In the genomic region with DNA sequence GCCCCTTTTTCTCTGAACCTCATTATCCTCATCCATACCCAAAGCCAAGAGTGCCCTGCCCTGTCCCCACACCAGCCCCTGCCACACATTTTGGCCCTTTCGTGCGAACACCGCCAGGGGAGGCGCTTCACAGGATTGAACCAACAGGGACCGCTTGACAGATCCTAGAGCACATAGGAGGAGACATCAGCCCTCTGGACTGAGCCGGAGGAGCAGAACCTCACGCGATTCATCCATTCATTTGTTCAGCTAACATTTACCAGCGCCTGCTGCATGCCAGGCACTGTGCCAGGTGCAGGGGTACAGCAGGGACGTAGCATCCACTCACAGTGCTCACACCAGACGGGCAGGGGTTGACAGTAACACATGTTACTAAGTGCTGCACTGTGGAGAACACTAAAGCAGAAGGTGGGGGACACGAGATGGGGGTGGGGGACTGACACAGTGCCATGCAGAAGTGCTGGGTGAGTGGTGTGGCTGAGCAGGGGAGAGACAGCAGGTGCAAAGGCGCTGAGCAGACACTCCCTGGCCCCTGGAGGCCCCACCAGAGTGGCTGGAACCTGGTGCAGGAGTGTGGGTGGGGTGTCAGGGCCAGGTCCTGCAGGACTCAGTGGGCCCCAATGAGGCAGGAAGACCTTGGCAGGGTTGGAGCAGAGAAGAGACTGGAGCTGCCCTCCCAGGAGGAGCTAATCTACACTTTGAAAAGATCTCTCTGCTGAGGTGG, we compare ENCODE assay signal across 25 cellular contexts. TPM values are rescaled to one million over a fixed set of nuclear protein-coding genes. Genes with fewer than 3 reads are reported as not detected.
A peak's percentile ranks its signal among the peaks of the same experiment; 100 is the strongest.
DNase-seq lines count a peak whose midpoint lies in the region; ATAC-seq and TF ChIP-seq lines count a peak whose summit lies in the region.
"Had no signal": no experiment of that assay in that cellular context is flagged by ENCODE, and none has a peak within 500 bp of the region (broad histone marks: within the 10 kb centered on the region; RNA-seq: fewer than 3 reads in every experiment).

No MANE protein-coding gene starts in this region.

- H3K36me3 Mint-ChIP-seq in activated naive CD8-positive, alpha-beta T cell treated with anti-CD3 and anti-CD28 coated beads, Interleukin-2, amount 10 ng/mL, durations not matched to agents 7 days and 5 days: no peaks in the 10 kb centered on the region
- no peaks in the 10 kb centered on the region for H3K36me3 Mint-ChIP-seq in activated naive CD8-positive, alpha-beta T cell treated with anti-CD3 and anti-CD28 coated beads for 36 hours
- H3K36me3 Mint-ChIP-seq in stimulated activated naive B cell treated with anti-CD40 and anti-IgM and Interleukin-4, amounts not matched to agents 10 μg/mL and 1 μg/mL and 100 μg/mL, for 72 hours: peaks cover 0 to 4% of the 10 kb centered on the region in 2 donors
- H3K36me3 Mint-ChIP-seq: activated CD4-positive, alpha-beta memory T cell treated with anti-CD3 and anti-CD28 coated beads for 36 hours had no signal

- no peak for TF ChIP-seq EP300 in SK-N-SH (IDR thresholded peaks at IDR 0.05; ENCODE audit: borderline replicate concordance in 1 of 2, low read depth in 1 of 2, low read length in 1 of 2)

- H3K9me2 ChIP-seq in SK-N-SH: no peaks in the 10 kb centered on the region

- H3K4me3 ChIP-seq in SJSA1 (no peak overlapping the region), right lobe of liver (no peak overlapping the region), SK-N-SH (ENCODE audit: low read depth in 2 of 2, low read length in 1 of 2) (no peak overlapping the region)
- H3K4me3 ChIP-seq: A549, Peyer's patch, transverse colon had no signal

- CTCF ChIA-PET in SK-N-SH (lab: Yijun Ruan, JAX): interaction anchor here (1.2 kb wide), 2 partner anchors 54 to 98 kb away, joined by 4 read pairs; no protein-coding TSS in a partner anchor

- TF ChIP-seq CTCF in right lobe of liver (IDR thresholded peaks at IDR 0.05) (no peak), SK-N-SH (IDR thresholded peaks at IDR 0.05) (no peak)

- H3F3A ChIP-seq in SK-N-SH (replicated peaks; ENCODE audit: insufficient read depth): no peaks in the 10 kb centered on the region

- intact Hi-C loops in right lobe of liver (cut with DNase I): no loop called here

- peaks cover 7% of the 10 kb centered on the region; the same call in 1 of the 2 replicates for H4K20me1 ChIP-seq in SK-N-SH (ENCODE audit: insufficient read depth)

- H3K36me3 ChIP-seq in SJSA1: peaks cover 49% of the 10 kb centered on the region
- H3K36me3 ChIP-seq in right lobe of liver: no peaks in the 10 kb centered on the region
- H3K36me3 ChIP-seq in SK-N-SH (replicated peaks in 1 of 2; ENCODE audit: control insufficient read depth in 1 of 2, insufficient read depth in 2 of 2, low read length in 1 of 2): no peaks in the 10 kb centered on the region
- H3K36me3 ChIP-seq: BE2C, Peyer's patch, transverse colon had no signal

- H2AFZ ChIP-seq in SK-N-SH (ENCODE audit: low read depth): no peak overlapping the region

- 57% methylated on average over 2 of the region's 13 CpGs for WGBS in right lobe of liver (ENCODE audit: insufficient coverage, low coverage, low lambda C conversion rate, missing lambda C conversion rate)
- WGBS in SK-N-SH (ENCODE audit: low lambda C conversion rate): 86% methylated on average over 13 of the region's 13 CpGs

- H3K9me3 ChIP-seq in SJSA1 (replicated peaks) (no peaks in the 10 kb centered on the region), right lobe of liver (no peaks in the 10 kb centered on the region), SK-N-SH (no peaks in the 10 kb centered on the region)
- H3K9me3 ChIP-seq: A549, BE2C, Peyer's patch, transverse colon had no signal

- H3K27ac Mint-ChIP-seq in activated naive CD8-positive, alpha-beta T cell treated with anti-CD3 and anti-CD28 coated beads, Interleukin-2, amount 10 ng/mL, durations not matched to agents 7 days and 5 days: no peak overlapping the region
- no peak overlapping the region for H3K27ac Mint-ChIP-seq in activated naive CD8-positive, alpha-beta T cell treated with anti-CD3 and anti-CD28 coated beads for 36 hours
- H3K27ac Mint-ChIP-seq in stimulated activated naive B cell treated with anti-CD40 and anti-IgM and Interleukin-4, amounts not matched to agents 10 μg/mL and 1 μg/mL and 100 μg/mL, for 72 hours: peak overlapping the region; percentile 21
- H3K27ac Mint-ChIP-seq: activated B cell treated with CpG ODN at 0.5 μM for 24 hours; activated CD4-positive, alpha-beta memory T cell treated with anti-CD3 and anti-CD28 coated beads for 36 hours; stimulated activated naive CD8-positive, alpha-beta T cell treated with anti-CD3 and anti-CD28 coated beads, Interleukin-15, Interleukin-2, amounts not matched to agents 100 ng/mL and 50 ng/mL, for 24 hours had no signal

- DNase-seq in activated naive CD8-positive, alpha-beta T cell treated with anti-CD3 and anti-CD28 coated beads, Interleukin-2, amount 10 ng/mL, durations not matched to agents 7 days and 5 days: peak; percentile 20
- DNase-seq in activated naive CD8-positive, alpha-beta T cell treated with anti-CD3 and anti-CD28 coated beads for 36 hours: no peak
- no peak for DNase-seq in SJSA1 (ENCODE audit: low read depth in 1 of 2, low spot score in 2 of 2)
- peak in 2 of 3 donors; percentile 16 to 25 for DNase-seq in right lobe of liver
- DNase-seq in stimulated activated naive B cell treated with anti-CD40 and anti-IgM and Interleukin-4, amounts not matched to agents 10 μg/mL and 1 μg/mL and 100 μg/mL, for 72 hours: no peak
- DNase-seq in SKM-1 (lab: John Stamatoyannopoulos, UW; ENCODE audit: unreplicated experiment): no peak
- DNase-seq in SK-N-SH: no peak
- DNase-seq in NCI-H345 treated with DMSO at 0.1 percent for 48 hours (lab: John Stamatoyannopoulos, UW; ENCODE audit: unreplicated experiment): no peak
- DNase-seq: activated B cell treated with CpG ODN at 0.5 μM for 24 hours; activated CD4-positive, alpha-beta memory T cell treated with anti-CD3 and anti-CD28 coated beads for 36 hours; amniotic stem cell; BE2C; dermis blood vessel endothelial cell; midbrain; MV-4-11; NCI-H2029 treated with DMSO at 0.1 percent for 48 hours; NCI-H446 treated with DMSO at 0.1 percent for 48 hours; NK-92 treated with Interleukin-12 subunit alpha and Interleukin-12 subunit beta, amount 100 ng/mL, for 24 hours; stimulated activated CD4-positive, alpha-beta T cell treated with anti-CD3 and anti-CD28 coated beads, Interleukin-4, amount 100 ng/mL, for 24 hours; T1000; transverse colon had no signal

- H3K4me1 ChIP-seq in SJSA1 (replicated peaks) (peaks cover 90% of the 10 kb centered on the region), right lobe of liver (peaks cover 0 to 5% (median 0%) of the 10 kb centered on the region in 4 donors), SK-N-SH (ENCODE audit: control insufficient read depth in 1 of 2, insufficient read depth in 2 of 2, low read depth in 1 of 2, low read length in 1 of 2) (peaks cover 5 to 48% of the 10 kb centered on the region in 2 experiments; a peak in 1 of 4 replicates)
- H3K4me1 ChIP-seq: BE2C had no signal

- H3K9ac ChIP-seq in SK-N-SH: no peak overlapping the region
- H3K9ac ChIP-seq: KMS-11 had no signal

- H3K27me3 Mint-ChIP-seq in activated naive CD8-positive, alpha-beta T cell treated with anti-CD3 and anti-CD28 coated beads, Interleukin-2, amount 10 ng/mL, durations not matched to agents 7 days and 5 days: peaks cover 37% of the 10 kb centered on the region
- peaks cover 38% of the 10 kb centered on the region for H3K27me3 Mint-ChIP-seq in activated naive CD8-positive, alpha-beta T cell treated with anti-CD3 and anti-CD28 coated beads for 36 hours
- peaks cover 0 to 13% of the 10 kb centered on the region in 2 donors for H3K27me3 Mint-ChIP-seq in stimulated activated naive B cell treated with anti-CD40 and anti-IgM and Interleukin-4, amounts not matched to agents 10 μg/mL and 1 μg/mL and 100 μg/mL, for 72 hours
- H3K27me3 Mint-ChIP-seq: activated B cell treated with CpG ODN at 0.5 μM for 24 hours had no signal

- no peaks in the 10 kb centered on the region; the same call in 1 of the 2 replicates for H3K79me2 ChIP-seq in SK-N-SH (ENCODE audit: insufficient read depth)

- no peaks in the 10 kb centered on the region for H3K27me3 ChIP-seq in SJSA1 (replicated peaks)
- H3K27me3 ChIP-seq in right lobe of liver: no peaks in the 10 kb centered on the region
- no peaks in the 10 kb centered on the region for H3K27me3 ChIP-seq in SK-N-SH (ENCODE audit: insufficient read depth)
- H3K27me3 ChIP-seq: BE2C, Peyer's patch had no signal

- TF ChIP-seq RAD21 in SK-N-SH (IDR thresholded peaks at IDR 0.05; ENCODE audit: low read length): no peak

- peak overlapping the region; percentile 97 for H3K27ac ChIP-seq in SJSA1
- H3K27ac ChIP-seq in right lobe of liver: no peak overlapping the region
- no peak overlapping the region for H3K27ac ChIP-seq in SK-N-SH (ENCODE audit: low read depth in 2 of 2, low read length in 1 of 2)
- H3K27ac ChIP-seq: A549, KMS-11, Peyer's patch, transverse colon had no signal

- no peak overlapping the region for H3K4me2 ChIP-seq in SK-N-SH
- H3K4me2 ChIP-seq: A549, KMS-11 had no signal

- POLR2A ChIA-PET in activated naive CD8-positive, alpha-beta T cell treated with anti-CD3 and anti-CD28 coated beads, Interleukin-2, amount 10 ng/mL, durations not matched to agents 7 days and 5 days (lab: Charles Lee): no interaction called here
- POLR2A ChIA-PET in SK-N-SH (lab: Yijun Ruan, JAX): no interaction called here

- no peak for TF ChIP-seq POLR2A in right lobe of liver (IDR thresholded peaks at IDR 0.05)

- peaks cover 4% of the 10 kb centered on the region for H3K4me1 Mint-ChIP-seq in activated naive CD8-positive, alpha-beta T cell treated with anti-CD3 and anti-CD28 coated beads, Interleukin-2, amount 10 ng/mL, durations not matched to agents 7 days and 5 days
- H3K4me1 Mint-ChIP-seq in activated naive CD8-positive, alpha-beta T cell treated with anti-CD3 and anti-CD28 coated beads for 36 hours: peaks cover 3% of the 10 kb centered on the region
- H3K4me1 Mint-ChIP-seq in stimulated activated naive B cell treated with anti-CD40 and anti-IgM and Interleukin-4, amounts not matched to agents 10 μg/mL and 1 μg/mL and 100 μg/mL, for 72 hours: peaks cover 31 to 53% of the 10 kb centered on the region in 2 donors

- H3K4me3 Mint-ChIP-seq in activated naive CD8-positive, alpha-beta T cell treated with anti-CD3 and anti-CD28 coated beads, Interleukin-2, amount 10 ng/mL, durations not matched to agents 7 days and 5 days: no peak overlapping the region
- H3K4me3 Mint-ChIP-seq in activated naive CD8-positive, alpha-beta T cell treated with anti-CD3 and anti-CD28 coated beads for 36 hours: no peak overlapping the region
- H3K4me3 Mint-ChIP-seq in stimulated activated naive B cell treated with anti-CD40 and anti-IgM and Interleukin-4, amounts not matched to agents 10 μg/mL and 1 μg/mL and 100 μg/mL, for 72 hours: no peak overlapping the region
- H3K4me3 Mint-ChIP-seq: activated B cell treated with CpG ODN at 0.5 μM for 24 hours; activated CD4-positive, alpha-beta memory T cell treated with anti-CD3 and anti-CD28 coated beads for 36 hours; stimulated activated naive CD8-positive, alpha-beta T cell treated with anti-CD3 and anti-CD28 coated beads, Interleukin-15, Interleukin-2, amounts not matched to agents 100 ng/mL and 50 ng/mL, for 24 hours had no signal

- ATAC-seq in activated naive CD8-positive, alpha-beta T cell treated with anti-CD3 and anti-CD28 coated beads, Interleukin-2, amount 10 ng/mL, durations not matched to agents 7 days and 5 days (ENCODE audit: low read depth): no peak
- ATAC-seq in right lobe of liver: no peak
- no peak for ATAC-seq in stimulated activated naive B cell treated with anti-CD40 and anti-IgM and Interleukin-4, amounts not matched to agents 10 μg/mL and 1 μg/mL and 100 μg/mL, for 72 hours (replicated peaks)
- ATAC-seq: A549 had no signal

- H3K9me3 Mint-ChIP-seq in activated naive CD8-positive, alpha-beta T cell treated with anti-CD3 and anti-CD28 coated beads, Interleukin-2, amount 10 ng/mL, durations not matched to agents 7 days and 5 days: no peaks in the 10 kb centered on the region
- no peaks in the 10 kb centered on the region for H3K9me3 Mint-ChIP-seq in activated naive CD8-positive, alpha-beta T cell treated with anti-CD3 and anti-CD28 coated beads for 36 hours
- no peaks in the 10 kb centered on the region for H3K9me3 Mint-ChIP-seq in stimulated activated naive B cell treated with anti-CD40 and anti-IgM and Interleukin-4, amounts not matched to agents 10 μg/mL and 1 μg/mL and 100 μg/mL, for 72 hours
- H3K9me3 Mint-ChIP-seq: activated B cell treated with CpG ODN at 0.5 μM for 24 hours; activated CD4-positive, alpha-beta memory T cell treated with anti-CD3 and anti-CD28 coated beads for 36 hours; stimulated activated naive CD8-positive, alpha-beta T cell treated with anti-CD3 and anti-CD28 coated beads, Interleukin-15, Interleukin-2, amounts not matched to agents 100 ng/mL and 50 ng/mL, for 24 hours had no signal

RNA-seq across cellular contexts. Expression of a gene that starts 3.3 kb away (rescaled TPM):
- under 1 TPM; 0.20 to 0.22 TPM for total RNA-seq in activated naive CD8-positive, alpha-beta T cell treated with anti-CD3 and anti-CD28 coated beads, Interleukin-2, amount 10 ng/mL, durations not matched to agents 7 days and 5 days
- under 1 TPM; 0.43 to 0.54 TPM for total RNA-seq in activated naive CD8-positive, alpha-beta T cell treated with anti-CD3 and anti-CD28 coated beads for 36 hours
- total RNA-seq in SJSA1 (2014; rRNA removed; shearing (Covaris generic)): 68.9 and 82.5 TPM in 2 replicates
- total RNA-seq in right lobe of liver: 1 to 10 TPM in 2 of 6 experiments, under 1 TPM in 4; 0.15 to 1.5 (median 0.53) TPM
- polyA plus RNA-seq in SK-N-SH (2012; rRNA removed): 5.4 and 6.5 TPM in 2 replicates
- polyA plus RNA-seq in SK-N-SH (2012; cell fraction: cytosol; rRNA removed): 3.9 and 6.3 TPM in 2 replicates
- 3.5 and 8.9 TPM in 2 replicates for polyA plus RNA-seq in SK-N-SH (2012; cell fraction: nucleus; rRNA removed)

Comparison
In these comparisons a context has a peak if more than half of its experiments do, and no peak if none do; other contexts are left out.
1. DNase-seq: peak in activated naive CD8-positive, alpha-beta T cell treated with anti-CD3 and anti-CD28 coated beads, Interleukin-2, amount 10 ng/mL, durations not matched to agents 7 days and 5 days (single experiment) and right lobe of liver (2 of 3); none in activated naive CD8-positive, alpha-beta T cell treated with anti-CD3 and anti-CD28 coated beads for 36 hours (single experiment), SJSA1 (0 of 2), stimulated activated naive B cell treated with anti-CD40 and anti-IgM and Interleukin-4, amounts not matched to agents 10 μg/mL and 1 μg/mL and 100 μg/mL, for 72 hours (single experiment), SKM-1 (single experiment), SK-N-SH (single experiment) and NCI-H345 treated with DMSO at 0.1 percent for 48 hours (single experiment).
2. RNA of a gene that starts 3.3 kb away (total RNA-seq): 68.9 to 82.5 TPM in SJSA1; 0.15 to 1.5 TPM in right lobe of liver, 0.43 to 0.54 TPM in activated naive CD8-positive, alpha-beta T cell treated with anti-CD3 and anti-CD28 coated beads for 36 hours and 0.20 to 0.22 TPM in activated naive CD8-positive, alpha-beta T cell treated with anti-CD3 and anti-CD28 coated beads, Interleukin-2, amount 10 ng/mL, durations not matched to agents 7 days and 5 days; every median in the first group is over 10 times any median in the second.